In genomic region chr4:87034527-87034926, GRCh38 we compare ENCODE assay signal across 22 cellular contexts.
DNase-seq lines count a peak whose midpoint lies in the region; ATAC-seq and TF ChIP-seq lines count a peak whose summit lies in the region.
"Had no signal": no experiment of that assay in that cellular context is flagged by ENCODE, and none has a peak within 500 bp of the region (broad histone marks: within the 10 kb centered on the region; RNA-seq: fewer than 3 reads in every experiment).

No MANE protein-coding gene starts in this region.

- no peak overlapping the region for H3K14ac ChIP-seq in IMR-90 (replicated peaks; ENCODE audit: low read depth, low read length)

- H3K27ac ChIP-seq in IMR-90 (ENCODE audit: insufficient read depth, low read length), result no peak overlapping the region
- no peak overlapping the region for H3K27ac ChIP-seq in iPS-20b (ENCODE audit: low read length)
- H3K27ac ChIP-seq: brain microvascular endothelial cell had no signal

- no peak overlapping the region for H3K27ac Mint-ChIP-seq in activated CD4-positive, alpha-beta T cell treated with anti-CD3 and anti-CD28 coated beads for 36 hours
- H3K27ac Mint-ChIP-seq in stimulated activated naive B cell treated with anti-CD40 and anti-IgM and Interleukin-4, amounts not matched to agents 10 μg/mL and 1 μg/mL and 100 μg/mL, for 72 hours, result peak overlapping the region; percentile 75
- H3K27ac Mint-ChIP-seq: activated T-helper 1 cell treated with anti-CD3 and anti-CD28 coated beads, Interleukin-12 subunit alpha, Interleukin-12 subunit beta, Interleukin-2, Interleukin-4 antibody, amounts not matched to agents 30 ng/mL and 10 ng/mL and 1 ng/mL, durations not matched to agents 14 hours and 24 hours and 36 hours; B cell had no signal

- no peak overlapping the region for H3K4me2 ChIP-seq in IMR-90 (ENCODE audit: low read depth, low read length)

- DNase-seq in activated CD4-positive, alpha-beta T cell treated with anti-CD3 and anti-CD28 coated beads for 36 hours, result no peak
- no peak for DNase-seq in activated CD4-positive, alpha-beta T cell treated with anti-CD3 and anti-CD28 coated beads, Interleukin-2, amount 50 U/mL, for 4 hours
- DNase-seq in IMR-90 (no peak), GM10266 (ENCODE audit: extremely low spot score) (no peak)
- no peak for DNase-seq in stimulated activated naive B cell treated with anti-CD40 and anti-IgM and Interleukin-4, amounts not matched to agents 10 μg/mL and 1 μg/mL and 100 μg/mL, for 72 hours
- DNase-seq in stimulated activated CD4-positive, alpha-beta T cell treated with anti-CD3 and anti-CD28 coated beads, Interleukin-15, amount 100 ng/mL, for 24 hours, result no peak
- DNase-seq: activated CD4-positive, alpha-beta T cell treated with anti-CD3 and anti-CD28 coated beads, Interleukin-2, amount 50 U/mL, for 48 hours; activated naive CD8-positive, alpha-beta T cell treated with anti-CD3 and anti-CD28 coated beads, Interleukin-2, amount 10 ng/mL, durations not matched to agents 7 days and 5 days; brain microvascular endothelial cell; Caco-2; hippocampal formation; kidney; naive thymus-derived CD8-positive, alpha-beta T cell; NCI-H1105 treated with DMSO at 0.1 percent for 48 hours; NCI-H510A treated with DMSO at 0.1 percent for 48 hours; posterior cingulate gyrus; small intestine; stimulated activated CD4-positive, alpha-beta T cell treated with anti-CD3 and anti-CD28 coated beads, Interleukin-2, amount 100 ng/mL, for 48 hours had no signal

- no peaks in the 10 kb centered on the region for H3K36me3 Mint-ChIP-seq in activated CD4-positive, alpha-beta T cell treated with anti-CD3 and anti-CD28 coated beads for 36 hours (ENCODE audit: low read depth)
- no peaks in the 10 kb centered on the region for H3K36me3 Mint-ChIP-seq in stimulated activated naive B cell treated with anti-CD40 and anti-IgM and Interleukin-4, amounts not matched to agents 10 μg/mL and 1 μg/mL and 100 μg/mL, for 72 hours

- in situ Hi-C loops in IMR-90 (cut with MboI; ENCODE audit: low sequenced_read_pairs), result no loop called here

- H2BK120ac ChIP-seq in IMR-90 (ENCODE audit: low read depth, low read length), result no peak overlapping the region

- H2BK5ac ChIP-seq in IMR-90 (ENCODE audit: low read depth, low read length, poor library complexity, severe bottlenecking), result no peak overlapping the region

- H3K36me3 ChIP-seq in IMR-90 (ENCODE audit: control insufficient read depth, insufficient read depth, low read length) (no peaks in the 10 kb centered on the region; the same call in 1 of the 2 replicates), iPS-20b (ENCODE audit: insufficient read depth, low read depth, low read length) (no peaks in the 10 kb centered on the region)
- H3K36me3 ChIP-seq: brain microvascular endothelial cell had no signal

- no peaks in the 10 kb centered on the region for H3K9me3 Mint-ChIP-seq in activated CD4-positive, alpha-beta T cell treated with anti-CD3 and anti-CD28 coated beads for 36 hours (ENCODE audit: low read depth)
- no peaks in the 10 kb centered on the region for H3K9me3 Mint-ChIP-seq in stimulated activated naive B cell treated with anti-CD40 and anti-IgM and Interleukin-4, amounts not matched to agents 10 μg/mL and 1 μg/mL and 100 μg/mL, for 72 hours
- H3K9me3 Mint-ChIP-seq: activated naive CD8-positive, alpha-beta T cell treated with anti-CD3 and anti-CD28 coated beads, Interleukin-2, amount 10 ng/mL, durations not matched to agents 7 days and 5 days; activated T-helper 1 cell treated with anti-CD3 and anti-CD28 coated beads, Interleukin-12 subunit alpha, Interleukin-12 subunit beta, Interleukin-2, Interleukin-4 antibody, amounts not matched to agents 30 ng/mL and 10 ng/mL and 1 ng/mL, durations not matched to agents 14 hours and 24 hours and 36 hours; naive thymus-derived CD8-positive, alpha-beta T cell had no signal

- H3K9ac ChIP-seq in IMR-90 (ENCODE audit: low read depth, low read length), result no peak overlapping the region
- H3K9ac ChIP-seq in iPS-20b (ENCODE audit: low read depth, low read length), result no peak overlapping the region

- H2AK9ac ChIP-seq in IMR-90 (replicated peaks; ENCODE audit: low read depth, low read length, poor library complexity), result no peak overlapping the region

- no peak overlapping the region for H3K4me3 Mint-ChIP-seq in activated CD4-positive, alpha-beta T cell treated with anti-CD3 and anti-CD28 coated beads for 36 hours
- no peak overlapping the region for H3K4me3 Mint-ChIP-seq in stimulated activated naive B cell treated with anti-CD40 and anti-IgM and Interleukin-4, amounts not matched to agents 10 μg/mL and 1 μg/mL and 100 μg/mL, for 72 hours
- H3K4me3 Mint-ChIP-seq: activated naive CD8-positive, alpha-beta T cell treated with anti-CD3 and anti-CD28 coated beads, Interleukin-2, amount 10 ng/mL, durations not matched to agents 7 days and 5 days; activated T-helper 1 cell treated with anti-CD3 and anti-CD28 coated beads, Interleukin-12 subunit alpha, Interleukin-12 subunit beta, Interleukin-2, Interleukin-4 antibody, amounts not matched to agents 30 ng/mL and 10 ng/mL and 1 ng/mL, durations not matched to agents 14 hours and 24 hours and 36 hours; B cell had no signal

- H3K4me1 ChIP-seq in IMR-90 (ENCODE audit: control insufficient read depth, insufficient read depth, low read length) (peaks cover 36% of the 10 kb centered on the region), iPS-20b (ENCODE audit: insufficient read depth, low read length) (peaks cover 81% of the 10 kb centered on the region)

- no peak overlapping the region for H2BK20ac ChIP-seq in IMR-90 (ENCODE audit: low read depth, low read length)

- POLR2A ChIA-PET in activated CD4-positive, alpha-beta T cell treated with anti-CD3 and anti-CD28 coated beads for 36 hours (lab: Charles Lee), result no interaction called here
- POLR2A ChIA-PET in IMR-90 (lab: Charles Lee; ENCODE audit: unreplicated experiment), result no interaction called here

- no peak for TF ChIP-seq RAD21 in IMR-90 (IDR thresholded peaks at IDR 0.05; ENCODE audit: low read length)

- H2AK5ac ChIP-seq in IMR-90 (ENCODE audit: low read depth, low read length), result no peak overlapping the region

- H3K18ac ChIP-seq in IMR-90 (ENCODE audit: low read depth, low read length), result no peak overlapping the region

- H4K5ac ChIP-seq in IMR-90 (ENCODE audit: low read depth, low read length), result no peak overlapping the region

- peak; percentile 74 for ATAC-seq in activated CD4-positive, alpha-beta T cell treated with anti-CD3 and anti-CD28 coated beads for 36 hours
- ATAC-seq in IMR-90 (ENCODE audit: low read depth) (no peak), HG03280 (IDR thresholded peaks at IDR 0.05; ENCODE audit: unreplicated experiment) (no peak)
- ATAC-seq in stimulated activated naive B cell treated with anti-CD40 and anti-IgM and Interleukin-4, amounts not matched to agents 10 μg/mL and 1 μg/mL and 100 μg/mL, for 72 hours (replicated peaks), result no peak
- ATAC-seq: naive thymus-derived CD8-positive, alpha-beta T cell had no signal

- no peak overlapping the region for H3K4me3 ChIP-seq in IMR-90 (ENCODE audit: insufficient read depth, low read depth, low read length)
- peak overlapping the region; percentile 11; the same call in 1 of the 2 replicates for H3K4me3 ChIP-seq in iPS-20b (ENCODE audit: low read length)

- H3K9me3 ChIP-seq in IMR-90 (ENCODE audit: control insufficient read depth, insufficient read depth, low read length), result no peaks in the 10 kb centered on the region
- no peaks in the 10 kb centered on the region for H3K9me3 ChIP-seq in iPS-20b (ENCODE audit: insufficient read depth, low read depth, low read length)
- H3K9me3 ChIP-seq: Caco-2 had no signal

- H3K79me1 ChIP-seq in IMR-90 (ENCODE audit: low read depth in 1 of 2, low read length in 2 of 2), result peaks cover 46 to 91% of the 10 kb centered on the region in 2 experiments

- no peak overlapping the region for H2AFZ ChIP-seq in IMR-90 (replicated peaks; ENCODE audit: low read length, poor library complexity)

- no peaks in the 10 kb centered on the region for H3K27me3 ChIP-seq in IMR-90 (ENCODE audit: control insufficient read depth, insufficient read depth, low read length)
- H3K27me3 ChIP-seq in iPS-20b (ENCODE audit: insufficient read depth, low read length), result no peaks in the 10 kb centered on the region
- H3K27me3 ChIP-seq: brain microvascular endothelial cell had no signal

- intact Hi-C loops in activated CD4-positive, alpha-beta T cell treated with anti-CD3 and anti-CD28 coated beads for 36 hours (cut with DNase I, micrococcal nuclease), result no loop called here
- intact Hi-C loops in IMR-90 (cut with micrococcal nuclease), result no loop called here

- H3K4me1 Mint-ChIP-seq in activated CD4-positive, alpha-beta T cell treated with anti-CD3 and anti-CD28 coated beads for 36 hours, result peaks cover 45% of the 10 kb centered on the region
- H3K4me1 Mint-ChIP-seq in stimulated activated naive B cell treated with anti-CD40 and anti-IgM and Interleukin-4, amounts not matched to agents 10 μg/mL and 1 μg/mL and 100 μg/mL, for 72 hours, result peaks cover 32 to 33% of the 10 kb centered on the region in 2 donors

- no TSS peak for BruUV-seq in IMR-90 (replicated peaks; lab: Mats Ljungman, UMichigan)

- H3K56ac ChIP-seq in IMR-90 (ENCODE audit: extremely low read depth, insufficient read depth, low read length), result no peak overlapping the region

- no peaks in the 10 kb centered on the region for H3K27me3 Mint-ChIP-seq in activated CD4-positive, alpha-beta T cell treated with anti-CD3 and anti-CD28 coated beads for 36 hours
- no peaks in the 10 kb centered on the region for H3K27me3 Mint-ChIP-seq in stimulated activated naive B cell treated with anti-CD40 and anti-IgM and Interleukin-4, amounts not matched to agents 10 μg/mL and 1 μg/mL and 100 μg/mL, for 72 hours
- H3K27me3 Mint-ChIP-seq: activated naive CD8-positive, alpha-beta T cell treated with anti-CD3 and anti-CD28 coated beads, Interleukin-2, amount 10 ng/mL, durations not matched to agents 7 days and 5 days; B cell; naive thymus-derived CD8-positive, alpha-beta T cell had no signal

- H3K9me1 ChIP-seq in IMR-90 (ENCODE audit: insufficient read depth, low read length), result peaks cover 15% of the 10 kb centered on the region; the same call in 1 of the 2 replicates

- H4K91ac ChIP-seq in IMR-90 (ENCODE audit: insufficient read depth, low read depth, low read length), result no peak overlapping the region

- dilution Hi-C loops in IMR-90 (cut with HindIII; ENCODE audit: low sequenced_read_pairs, unreplicated experiment), result no loop called here

- no peak overlapping the region for H3K4ac ChIP-seq in IMR-90 (ENCODE audit: low read depth, low read length)

- no peak for TF ChIP-seq POLR2A in IMR-90 (IDR thresholded peaks at IDR 0.05; ENCODE audit: low read depth, low read length)

- no peak overlapping the region for H2BK15ac ChIP-seq in IMR-90 (ENCODE audit: low read depth, low read length)

- no peak overlapping the region for H4K8ac ChIP-seq in IMR-90 (ENCODE audit: low read depth in 2 of 2, low read length in 2 of 2)

- CTCF ChIA-PET in activated CD4-positive, alpha-beta T cell treated with anti-CD3 and anti-CD28 coated beads for 36 hours (lab: Charles Lee), result interaction anchor here (1.3 to 1.9 kb wide), 2 partner anchors 10 to 26 kb away, joined by 4 to 5 read pairs; no protein-coding TSS in a partner anchor
- CTCF ChIA-PET in IMR-90 (lab: Yijun Ruan, JAX), result interaction anchor here (0.8 to 1.2 kb wide), 2 partner anchors 28 to 112 kb away, joined by 3 read pairs; no protein-coding TSS in a partner anchor

- peaks cover 49% of the 10 kb centered on the region for H4K20me1 ChIP-seq in IMR-90 (ENCODE audit: insufficient read depth, low read length)

- TF ChIP-seq CTCF in IMR-90 (conservative IDR thresholded peaks at IDR 0.05; ENCODE audit: low read depth, low read length), result no peak
- no peak for TF ChIP-seq CTCF in GM10266 (IDR thresholded peaks at IDR 0.05; ENCODE audit: control insufficient read depth, insufficient read depth, low read depth, missing control alignments)

- WGBS in IMR-90 (ENCODE audit: extremely low coverage in 2 of 2, insufficient read length in 1 of 2), 2 experiments, result no CpG with 5 or more reads among the region's 3 CpGs

- no peak overlapping the region for H3K23ac ChIP-seq in IMR-90 (ENCODE audit: low read depth, low read length)
